32 cellular contexts compared by ENCODE assay signal in the genomic region with DNA sequence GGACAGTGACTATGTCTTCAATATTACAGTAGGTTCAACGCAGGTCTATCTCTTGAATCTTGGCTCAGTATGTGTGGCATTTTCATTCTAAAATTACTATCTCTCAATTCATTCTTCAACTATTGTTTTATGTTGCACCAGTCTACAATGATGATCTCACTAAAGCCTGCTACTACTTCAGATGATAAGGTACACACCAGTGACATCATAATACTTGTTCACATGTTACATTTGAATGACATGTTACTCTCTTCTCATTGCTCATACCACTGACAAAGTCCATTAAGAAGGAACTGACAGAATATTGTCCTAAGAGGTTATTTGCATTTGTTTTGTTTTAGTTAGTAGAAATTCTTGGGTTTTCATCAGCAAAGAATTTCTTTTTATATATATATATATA.
"Had no signal": no experiment of that assay in that cellular context is flagged by ENCODE, and none has a peak within 500 bp of the region (broad histone marks: within the 10 kb centered on the region; RNA-seq: fewer than 3 reads in every experiment).

No MANE protein-coding gene starts in this region.

- H3K36me3 ChIP-seq: MG63 had no signal

- H3K9me3 ChIP-seq: MG63 had no signal

- H3K27me3 ChIP-seq: MG63 had no signal

- DNase-seq: Karpas-422, Kasumi-1, MG63, MM.1S, MV-4-11, NCI-H1048, NCI-H1092, NCI-H1092 treated with DMSO at 0.1 percent for 48 hours, NCI-H1105, NCI-H1105 treated with DMSO at 0.1 percent for 48 hours, NCI-H1417, NCI-H1417 treated with DMSO at 0.1 percent for 48 hours, NCI-H1436, NCI-H1436 treated with DMSO at 0.1 percent for 48 hours, NCI-H146, NCI-H187, NCI-H187 treated with DMSO at 0.1 percent for 48 hours, NCI-H1930, NCI-H2029, NCI-H2029 treated with DMSO at 0.1 percent for 48 hours, NCI-H2081, NCI-H2081 treated with DMSO at 0.1 percent for 48 hours, NCI-H2107, NCI-H2171, NCI-H2171 treated with DMSO at 0.1 percent for 48 hours, NCI-H2227 treated with DMSO at 0.1 percent for 48 hours, NCI-H345, NCI-H446, NCI-H446 treated with DMSO at 0.1 percent for 48 hours, NCI-H510A, NCI-H510A treated with DMSO at 0.1 percent for 48 hours, NCI-H524 had no signal

- H3K4me3 ChIP-seq: MG63 had no signal
